ENCODE assay signal across 1 cellular context in the genomic region with DNA sequence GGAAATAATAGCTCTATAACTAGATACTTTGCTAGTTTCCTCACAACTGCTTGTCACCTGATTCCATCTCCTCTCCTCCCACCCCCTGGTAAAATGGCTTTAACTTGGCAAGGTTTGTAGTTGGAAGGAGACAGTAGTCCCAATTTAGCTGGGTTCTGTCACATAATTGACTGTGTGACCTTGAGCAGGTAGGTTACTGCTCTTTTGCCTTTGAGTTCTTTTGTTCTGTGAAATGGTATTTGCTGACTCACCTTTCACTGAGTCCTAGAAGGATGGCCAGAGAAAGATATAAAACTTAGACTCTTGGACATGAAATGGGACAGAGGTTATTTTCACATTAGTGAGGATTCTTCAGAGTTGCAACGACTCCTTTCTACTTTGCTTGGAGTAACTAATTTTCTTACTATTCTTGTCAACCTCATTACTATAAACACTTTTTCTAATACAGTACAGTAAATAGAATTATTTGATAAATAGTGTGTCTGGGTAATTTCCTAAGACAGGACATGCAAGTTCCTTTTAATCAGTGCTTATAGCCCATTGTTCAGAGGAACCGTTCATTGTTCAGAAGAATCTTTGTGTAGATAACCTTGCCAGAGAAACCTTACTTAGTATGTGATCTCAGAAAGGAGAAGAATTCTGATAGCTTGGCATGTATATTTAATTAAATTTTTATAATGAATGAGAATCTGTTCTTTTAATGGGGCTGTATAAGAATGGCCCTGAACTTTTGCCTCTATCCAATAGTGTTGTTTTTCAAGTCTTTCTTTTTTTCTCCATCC.
TF ChIP-seq lines count a peak whose summit lies in the region.

No MANE protein-coding gene starts in this region.

TF ChIP-seq in WTC11, 78 proteins besides CTCF, POLR2A, EP300 and RAD21 (continued from another document):
- TF ChIP-seq, protein P1, sequence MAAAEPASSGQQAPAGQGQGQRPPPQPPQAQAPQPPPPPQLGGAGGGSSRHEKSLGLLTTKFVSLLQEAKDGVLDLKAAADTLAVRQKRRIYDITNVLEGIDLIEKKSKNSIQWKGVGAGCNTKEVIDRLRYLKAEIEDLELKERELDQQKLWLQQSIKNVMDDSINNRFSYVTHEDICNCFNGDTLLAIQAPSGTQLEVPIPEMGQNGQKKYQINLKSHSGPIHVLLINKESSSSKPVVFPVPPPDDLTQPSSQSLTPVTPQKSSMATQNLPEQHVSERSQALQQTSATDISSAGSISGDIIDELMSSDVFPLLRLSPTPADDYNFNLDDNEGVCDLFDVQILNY (CRISPR knock-in tag; IDR thresholded peaks at IDR 0.05): no peak
- TF ChIP-seq NR3C1 (CRISPR knock-in tag; conservative IDR thresholded peaks at IDR 0.05; ENCODE audit: low read depth): no peak
- TF ChIP-seq, protein P2, sequence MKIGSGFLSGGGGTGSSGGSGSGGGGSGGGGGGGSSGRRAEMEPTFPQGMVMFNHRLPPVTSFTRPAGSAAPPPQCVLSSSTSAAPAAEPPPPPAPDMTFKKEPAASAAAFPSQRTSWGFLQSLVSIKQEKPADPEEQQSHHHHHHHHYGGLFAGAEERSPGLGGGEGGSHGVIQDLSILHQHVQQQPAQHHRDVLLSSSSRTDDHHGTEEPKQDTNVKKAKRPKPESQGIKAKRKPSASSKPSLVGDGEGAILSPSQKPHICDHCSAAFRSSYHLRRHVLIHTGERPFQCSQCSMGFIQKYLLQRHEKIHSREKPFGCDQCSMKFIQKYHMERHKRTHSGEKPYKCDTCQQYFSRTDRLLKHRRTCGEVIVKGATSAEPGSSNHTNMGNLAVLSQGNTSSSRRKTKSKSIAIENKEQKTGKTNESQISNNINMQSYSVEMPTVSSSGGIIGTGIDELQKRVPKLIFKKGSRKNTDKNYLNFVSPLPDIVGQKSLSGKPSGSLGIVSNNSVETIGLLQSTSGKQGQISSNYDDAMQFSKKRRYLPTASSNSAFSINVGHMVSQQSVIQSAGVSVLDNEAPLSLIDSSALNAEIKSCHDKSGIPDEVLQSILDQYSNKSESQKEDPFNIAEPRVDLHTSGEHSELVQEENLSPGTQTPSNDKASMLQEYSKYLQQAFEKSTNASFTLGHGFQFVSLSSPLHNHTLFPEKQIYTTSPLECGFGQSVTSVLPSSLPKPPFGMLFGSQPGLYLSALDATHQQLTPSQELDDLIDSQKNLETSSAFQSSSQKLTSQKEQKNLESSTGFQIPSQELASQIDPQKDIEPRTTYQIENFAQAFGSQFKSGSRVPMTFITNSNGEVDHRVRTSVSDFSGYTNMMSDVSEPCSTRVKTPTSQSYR (CRISPR knock-in tag; IDR thresholded peaks at IDR 0.05): no peak
- TF ChIP-seq, protein P3, sequence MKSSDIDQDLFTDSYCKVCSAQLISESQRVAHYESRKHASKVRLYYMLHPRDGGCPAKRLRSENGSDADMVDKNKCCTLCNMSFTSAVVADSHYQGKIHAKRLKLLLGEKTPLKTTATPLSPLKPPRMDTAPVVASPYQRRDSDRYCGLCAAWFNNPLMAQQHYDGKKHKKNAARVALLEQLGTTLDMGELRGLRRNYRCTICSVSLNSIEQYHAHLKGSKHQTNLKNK (CRISPR knock-in tag; IDR thresholded peaks at IDR 0.05): no peak
TF ChIP-seq in WTC11: peak in this region for 0.
